Comparison of ENCODE assay signal across 1 cellular context in genomic region chrX:34884693-34885277, GRCh38.
TF ChIP-seq lines count a peak whose summit lies in the region.

No MANE protein-coding gene starts in this region.

TF ChIP-seq in IMR-90, 13 proteins besides CTCF, POLR2A, EP300 and RAD21 (continued from another document):
- TF ChIP-seq NFE2L2 (IDR thresholded peaks at IDR 0.05; ENCODE audit: low read depth, low read length), result peak; percentile 79
- no peak for TF ChIP-seq RCOR1 (IDR thresholded peaks at IDR 0.05; ENCODE audit: insufficient replicate concordance, low read length)
